8 cellular contexts compared by ENCODE assay signal in genomic region chr2:201882353-201883095, GRCh38.
A peak's percentile ranks its signal among the peaks of the same experiment; 100 is the strongest.
DNase-seq lines count a peak whose midpoint lies in the region; ATAC-seq and TF ChIP-seq lines count a peak whose summit lies in the region.

No MANE protein-coding gene starts in this region.

- H3K4me1 Mint-ChIP-seq in activated CD8-positive, alpha-beta memory T cell treated with anti-CD3 and anti-CD28 coated beads, Interleukin-2, amount 10 ng/mL, durations not matched to agents 7 days and 5 days: peaks cover 22% of the 10 kb centered on the region
- H3K4me1 Mint-ChIP-seq in activated naive CD8-positive, alpha-beta T cell treated with anti-CD3 and anti-CD28 coated beads, Interleukin-2, amount 50 U/mL, for 24 hours: peaks cover 13% of the 10 kb centered on the region
- peaks cover 38% of the 10 kb centered on the region for H3K4me1 Mint-ChIP-seq in neural crest cell

- peak overlapping the region; percentile 6 for H3K4me3 Mint-ChIP-seq in activated CD8-positive, alpha-beta memory T cell treated with anti-CD3 and anti-CD28 coated beads, Interleukin-2, amount 10 ng/mL, durations not matched to agents 7 days and 5 days
- H3K4me3 Mint-ChIP-seq in activated naive CD8-positive, alpha-beta T cell treated with anti-CD3 and anti-CD28 coated beads, Interleukin-2, amount 50 U/mL, for 24 hours: peak overlapping the region; percentile 13
- H3K4me3 Mint-ChIP-seq in neural crest cell: peak overlapping the region; percentile 12

- DNase-seq in activated CD8-positive, alpha-beta memory T cell treated with anti-CD3 and anti-CD28 coated beads, Interleukin-2, amount 10 ng/mL, durations not matched to agents 7 days and 5 days: no peak
- no peak for DNase-seq in activated CD8-positive, alpha-beta memory T cell treated with anti-CD3 and anti-CD28 coated beads, Interleukin-2, amount 50 U/mL, for 4 hours
- DNase-seq in MG63 (peak; percentile 21), neural crest cell (ENCODE audit: low read depth, low spot score) (no peak), occipital lobe (lab: John Stamatoyannopoulos, UW) (no peak), RKO (ENCODE audit: low spot score) (no peak)
- peak; percentile 3 for DNase-seq in activated naive CD8-positive, alpha-beta T cell treated with anti-CD3 and anti-CD28 coated beads, Interleukin-2, amount 50 U/mL, for 24 hours

- no peaks in the 10 kb centered on the region for H3K9me3 Mint-ChIP-seq in activated CD8-positive, alpha-beta memory T cell treated with anti-CD3 and anti-CD28 coated beads, Interleukin-2, amount 10 ng/mL, durations not matched to agents 7 days and 5 days (ENCODE audit: low read depth)
- H3K9me3 Mint-ChIP-seq in activated naive CD8-positive, alpha-beta T cell treated with anti-CD3 and anti-CD28 coated beads, Interleukin-2, amount 50 U/mL, for 24 hours: no peaks in the 10 kb centered on the region
- H3K9me3 Mint-ChIP-seq in neural crest cell: no peaks in the 10 kb centered on the region

- H3K27me3 Mint-ChIP-seq in activated CD8-positive, alpha-beta memory T cell treated with anti-CD3 and anti-CD28 coated beads, Interleukin-2, amount 10 ng/mL, durations not matched to agents 7 days and 5 days: peaks cover 78% of the 10 kb centered on the region
- H3K27me3 Mint-ChIP-seq in activated naive CD8-positive, alpha-beta T cell treated with anti-CD3 and anti-CD28 coated beads, Interleukin-2, amount 50 U/mL, for 24 hours: peaks cover 42% of the 10 kb centered on the region
- H3K27me3 Mint-ChIP-seq in neural crest cell (ENCODE audit: low read depth): peaks cover 6% of the 10 kb centered on the region

- no peak for ATAC-seq in activated CD8-positive, alpha-beta memory T cell treated with anti-CD3 and anti-CD28 coated beads, Interleukin-2, amount 10 ng/mL, durations not matched to agents 7 days and 5 days
- ATAC-seq in activated naive CD8-positive, alpha-beta T cell treated with anti-CD3 and anti-CD28 coated beads, Interleukin-2, amount 50 U/mL, for 24 hours: no peak
- ATAC-seq in HG03039 (IDR thresholded peaks at IDR 0.05; ENCODE audit: unreplicated experiment): no peak

- no peaks in the 10 kb centered on the region for H3K27me3 ChIP-seq in MG63

- CTCF ChIA-PET in activated CD8-positive, alpha-beta memory T cell treated with anti-CD3 and anti-CD28 coated beads, Interleukin-2, amount 10 ng/mL, durations not matched to agents 7 days and 5 days (lab: Charles Lee): no interaction called here

- no peaks in the 10 kb centered on the region for H3K9me3 ChIP-seq in MG63

- H3K36me3 ChIP-seq in MG63: no peaks in the 10 kb centered on the region

- no peak overlapping the region for H3K4me3 ChIP-seq in MG63

- H3K27ac Mint-ChIP-seq in activated CD8-positive, alpha-beta memory T cell treated with anti-CD3 and anti-CD28 coated beads, Interleukin-2, amount 10 ng/mL, durations not matched to agents 7 days and 5 days: no peak overlapping the region
- H3K27ac Mint-ChIP-seq in activated naive CD8-positive, alpha-beta T cell treated with anti-CD3 and anti-CD28 coated beads, Interleukin-2, amount 50 U/mL, for 24 hours: no peak overlapping the region
- peak overlapping the region; percentile 54 for H3K27ac Mint-ChIP-seq in neural crest cell (ENCODE audit: unreplicated experiment)

- H3K36me3 Mint-ChIP-seq in activated CD8-positive, alpha-beta memory T cell treated with anti-CD3 and anti-CD28 coated beads, Interleukin-2, amount 10 ng/mL, durations not matched to agents 7 days and 5 days: no peaks in the 10 kb centered on the region
- no peaks in the 10 kb centered on the region for H3K36me3 Mint-ChIP-seq in activated naive CD8-positive, alpha-beta T cell treated with anti-CD3 and anti-CD28 coated beads, Interleukin-2, amount 50 U/mL, for 24 hours (ENCODE audit: low read depth)
- H3K36me3 Mint-ChIP-seq in neural crest cell (ENCODE audit: low read depth): no peaks in the 10 kb centered on the region

- no peak for TF ChIP-seq CTCF in neural crest cell (conservative IDR thresholded peaks at IDR 0.05)

Comparison
In these comparisons a context has a peak if more than half of its experiments do, and no peak if none do; other contexts are left out.
1. DNase-seq: peak in MG63 (single experiment) and activated naive CD8-positive, alpha-beta T cell treated with anti-CD3 and anti-CD28 coated beads, Interleukin-2, amount 50 U/mL, for 24 hours (single experiment); none in activated CD8-positive, alpha-beta memory T cell treated with anti-CD3 and anti-CD28 coated beads, Interleukin-2, amount 10 ng/mL, durations not matched to agents 7 days and 5 days (single experiment), activated CD8-positive, alpha-beta memory T cell treated with anti-CD3 and anti-CD28 coated beads, Interleukin-2, amount 50 U/mL, for 4 hours (single experiment), neural crest cell (single experiment), occipital lobe (single experiment) and RKO (single experiment).
2. Peak in every context shown above with its lines, with median percentiles within 50 percentile points of each other: H3K4me3 Mint-ChIP-seq.